Comparison of ENCODE assay signal across 1 cellular context in the genomic region with DNA sequence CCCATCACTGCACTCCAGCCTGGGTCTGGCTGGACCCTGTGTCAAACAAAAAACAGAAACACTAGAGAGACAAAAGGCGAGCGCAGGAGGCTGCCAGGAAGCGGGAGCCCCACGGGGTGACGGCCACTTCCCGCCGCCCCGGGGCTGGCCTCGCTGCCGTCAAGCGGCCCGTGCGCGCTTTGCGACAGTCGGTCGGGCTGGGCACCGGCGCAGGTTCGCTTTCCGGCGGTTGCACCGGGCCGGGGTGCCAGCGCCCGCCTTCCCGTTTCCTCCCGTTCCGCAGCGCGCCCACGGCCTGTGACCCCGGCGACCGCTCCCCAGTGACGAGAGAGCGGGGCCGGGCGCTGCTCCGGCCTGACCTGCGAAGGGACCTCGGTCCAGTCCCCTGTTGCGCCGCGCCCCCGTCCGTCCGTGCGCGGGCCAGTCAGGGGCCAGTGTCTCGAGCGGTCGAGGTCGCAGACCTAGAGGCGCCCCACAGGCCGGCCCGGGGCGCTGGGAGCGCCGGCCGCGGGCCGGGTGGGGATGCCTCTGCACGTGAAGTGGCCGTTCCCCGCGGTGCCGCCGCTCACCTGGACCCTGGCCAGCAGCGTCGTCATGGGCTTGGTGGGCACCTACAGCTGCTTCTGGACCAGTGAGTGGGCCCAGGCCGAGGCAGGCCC.
A peak's percentile ranks its signal among the peaks of the same experiment; 100 is the strongest.
TF ChIP-seq lines count a peak whose summit lies in the region.

Gene TAFAZZIN (plus strand): TSS at position 218 of the 659 bp plus-strand sequence. CDS start 305 bp downstream, at position 523.

TF ChIP-seq in PFSK-1, 5 proteins besides CTCF, POLR2A, EP300 and RAD21 (continued from another document):
- 0 out of 4 replicates have a peak, but pooled peaks of 1 of the 2 experiments have one; percentile 4 for TF ChIP-seq REST (IDR thresholded peaks at IDR 0.05; ENCODE audit: insufficient read depth in 1 of 2, low read depth in 2 of 2, low read length in 2 of 2)
TF ChIP-seq in PFSK-1: peak in this region for 2.
